1 cellular context compared by ENCODE assay signal in the genomic region with DNA sequence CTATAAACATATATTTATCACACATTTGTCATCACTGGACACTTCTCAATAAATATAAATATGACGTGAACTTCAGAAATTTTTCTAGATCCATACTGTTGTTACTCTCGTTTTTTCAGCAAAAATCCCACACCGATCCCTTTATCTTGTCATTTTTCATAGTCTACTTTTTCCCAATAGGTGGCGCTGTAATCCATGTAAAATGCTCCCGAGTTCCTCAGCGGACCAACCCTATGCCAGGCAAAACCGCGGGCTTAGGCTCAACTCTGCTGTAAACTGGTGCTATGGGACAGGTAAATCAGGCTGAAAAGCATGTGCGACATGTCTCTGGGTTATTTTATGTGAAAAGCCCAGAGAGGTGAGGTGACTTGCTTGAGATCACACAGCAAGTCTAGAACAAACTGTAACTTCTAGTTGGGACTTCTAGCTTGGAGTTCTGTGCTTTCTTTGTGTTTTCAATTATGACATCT.
A peak's percentile ranks its signal among the peaks of the same experiment; 100 is the strongest.
TF ChIP-seq lines count a peak whose summit lies in the region.

No MANE protein-coding gene starts in this region.

TF ChIP-seq in H1, 55 proteins besides CTCF, POLR2A, EP300 and RAD21 (continued from another document):
- no peak for TF ChIP-seq SP4 (IDR thresholded peaks at IDR 0.05; ENCODE audit: low read length)
- TF ChIP-seq, protein P1, sequence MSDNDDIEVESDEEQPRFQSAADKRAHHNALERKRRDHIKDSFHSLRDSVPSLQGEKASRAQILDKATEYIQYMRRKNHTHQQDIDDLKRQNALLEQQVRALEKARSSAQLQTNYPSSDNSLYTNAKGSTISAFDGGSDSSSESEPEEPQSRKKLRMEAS (IDR thresholded peaks at IDR 0.05) = peak; percentile 86
- no peak for TF ChIP-seq KDM5A (IDR thresholded peaks at IDR 0.05; ENCODE audit: low read length)
- TF ChIP-seq SIX5 (IDR thresholded peaks at IDR 0.05; ENCODE audit: low read depth, low read length) = no peak
- TF ChIP-seq, protein P2, sequence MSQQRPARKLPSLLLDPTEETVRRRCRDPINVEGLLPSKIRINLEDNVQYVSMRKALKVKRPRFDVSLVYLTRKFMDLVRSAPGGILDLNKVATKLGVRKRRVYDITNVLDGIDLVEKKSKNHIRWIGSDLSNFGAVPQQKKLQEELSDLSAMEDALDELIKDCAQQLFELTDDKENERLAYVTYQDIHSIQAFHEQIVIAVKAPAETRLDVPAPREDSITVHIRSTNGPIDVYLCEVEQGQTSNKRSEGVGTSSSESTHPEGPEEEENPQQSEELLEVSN (IDR thresholded peaks at IDR 0.05) = peak; percentile 77
- TF ChIP-seq KDM4A (IDR thresholded peaks at IDR 0.05; ENCODE audit: low read depth, low read length, severe bottlenecking) = no peak
- no peak for TF ChIP-seq CTBP2 (IDR thresholded peaks at IDR 0.05; ENCODE audit: borderline replicate concordance, insufficient read depth, insufficient read length, low read length)
- TF ChIP-seq RFX5 (IDR thresholded peaks at IDR 0.05; ENCODE audit: borderline replicate concordance, low read depth, low read length) = no peak
- no peak for TF ChIP-seq TBP (IDR thresholded peaks at IDR 0.05; ENCODE audit: low read depth, low read length)
- TF ChIP-seq SIN3A (conservative IDR thresholded peaks at IDR 0.05 in 1 of 2, IDR thresholded peaks at IDR 0.05 in 1 of 2; ENCODE audit: low read depth in 1 of 2, low read length in 2 of 2) = 0 out of 4 replicates have a peak, but pooled peaks of 1 of the 2 experiments have one; percentile 24
- no peak for TF ChIP-seq CEBPB (IDR thresholded peaks at IDR 0.05; ENCODE audit: low read depth, low read length)
